ENCODE assay signal across 10 cellular contexts in the genomic region with DNA sequence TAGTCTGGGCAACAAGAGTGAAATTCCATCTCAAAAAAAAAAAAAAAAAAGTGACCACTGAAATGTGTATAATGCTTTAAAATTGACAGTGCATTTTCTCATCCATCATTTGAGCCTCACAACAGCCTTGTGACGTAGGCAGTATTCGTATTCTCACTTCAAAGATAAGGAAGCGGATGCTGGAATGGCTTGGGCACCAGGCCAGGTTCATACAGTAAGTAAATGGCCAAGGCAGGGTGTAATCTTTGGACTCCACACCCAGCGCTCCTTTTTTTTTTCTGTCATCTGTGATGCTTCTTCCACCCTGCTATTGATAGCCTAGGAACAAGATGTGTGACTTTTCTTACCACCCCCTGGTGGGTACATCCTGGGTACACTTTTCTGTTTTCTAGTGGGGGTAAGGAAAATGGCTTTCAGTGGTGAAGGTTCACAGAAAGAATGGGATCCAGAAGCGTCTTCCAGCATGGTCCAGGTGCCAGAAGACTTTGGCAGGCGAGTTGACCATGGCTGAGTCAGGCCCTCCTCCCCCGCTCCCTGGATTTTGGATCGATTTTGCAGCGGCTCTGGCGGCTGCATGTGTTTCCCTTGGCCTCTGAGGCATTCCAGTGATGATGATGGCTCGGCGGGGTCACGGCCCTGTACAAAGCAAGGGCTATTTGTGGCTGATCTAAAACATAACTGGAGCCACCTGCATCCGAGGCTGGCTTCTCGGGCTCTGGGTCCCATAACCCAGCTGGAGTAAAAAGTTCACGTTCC.
A peak's percentile ranks its signal among the peaks of the same experiment; 100 is the strongest.
DNase-seq lines count a peak whose midpoint lies in the region; ATAC-seq and TF ChIP-seq lines count a peak whose summit lies in the region.
"Had no signal": no experiment of that assay in that cellular context is flagged by ENCODE, and none has a peak within 500 bp of the region (broad histone marks: within the 10 kb centered on the region; RNA-seq: fewer than 3 reads in every experiment).

No MANE protein-coding gene starts in this region.

- H3K27ac ChIP-seq in heart left ventricle, result peak overlapping the region; percentile 60 to 86 (median 82)

- TF ChIP-seq CTCF in AG09309 (IDR thresholded peaks at IDR 0.05; ENCODE audit: control insufficient read depth, insufficient read depth, low read depth, low read length, missing control alignments) (no peak), heart left ventricle (IDR thresholded peaks at IDR 0.05) (peak in 4 of 12 donors; percentile 5 to 14 (median 8))

- H3K36me3 ChIP-seq in heart left ventricle, result peaks cover 0 to 9% (median 0%) of the 10 kb centered on the region in 9 donors

- no peaks in the 10 kb centered on the region for H3K27me3 ChIP-seq in heart left ventricle

- DNase-seq in AG09309 (ENCODE audit: low read depth), result peak; percentile 79
- peak; percentile 22 for DNase-seq in amniotic stem cell (lab: John Stamatoyannopoulos, UW)
- DNase-seq in heart left ventricle, result peak; percentile 91 to 95 (median 93)
- DNase-seq in pons (ENCODE audit: low spot score), result peak; percentile 32
- DNase-seq in H4 (ENCODE audit: low spot score), result no peak
- no peak for DNase-seq in NCI-H1694 treated with DMSO at 0.1 percent for 48 hours (lab: John Stamatoyannopoulos, UW)
- DNase-seq: effector CD8-positive, alpha-beta T cell had no signal

- WGBS in heart left ventricle, 4 donors, result 4 to 18% (median 7%) methylated on average over 15 to 16 of the region's 16 CpGs

- TF ChIP-seq POLR2A in heart left ventricle (IDR thresholded peaks at IDR 0.05), result no peak

- peaks cover 0 to 23% (median 10%) of the 10 kb centered on the region in 12 donors for H3K9me3 ChIP-seq in heart left ventricle

- intact Hi-C loops in heart left ventricle (cut with DNase I), result loop anchor here in 6 of 10 donors (5.0 to 10.0 kb wide), 7 partner anchors 86 to 189 kb away; a partner anchor contains a TSS

- H3K4me3 ChIP-seq in AG09309 (ENCODE audit: control insufficient read depth, low read depth, low read length) (no peak overlapping the region), heart left ventricle (no peak overlapping the region)
- H3K4me3 ChIP-seq: GM12878 had no signal

- peak; percentile 79 to 94 (median 91) for ATAC-seq in heart left ventricle
- no peak for ATAC-seq in HG02571 (IDR thresholded peaks at IDR 0.05; ENCODE audit: unreplicated experiment)
- no peak for ATAC-seq in GM18873 (IDR thresholded peaks at IDR 0.05; ENCODE audit: low FRiP score, unreplicated experiment)
- ATAC-seq: GM12878 had no signal

- H3K4me1 ChIP-seq in heart left ventricle, result peaks cover 4 to 67% (median 43%) of the 10 kb centered on the region in 12 donors

Comparison
In these comparisons a context has a peak if more than half of its experiments do, and no peak if none do; other contexts are left out.
1. DNase-seq: peak in AG09309 (single experiment), amniotic stem cell (single experiment), heart left ventricle (5 of 5) and pons (single experiment); none in H4 (single experiment) and NCI-H1694 treated with DMSO at 0.1 percent for 48 hours (single experiment).
2. ATAC-seq: peak in heart left ventricle (4 of 4); none in HG02571 (single experiment) and GM18873 (single experiment).